8 cellular contexts compared by ENCODE assay signal in genomic region chr19:47729468-47729798, GRCh38. TPM values are rescaled to one million over a fixed set of nuclear protein-coding genes. Genes with fewer than 3 reads are reported as not detected.
DNase-seq lines count a peak whose midpoint lies in the region; ATAC-seq and TF ChIP-seq lines count a peak whose summit lies in the region.

No MANE protein-coding gene starts in this region.

- H2BK15ac ChIP-seq in IMR-90 (ENCODE audit: low read depth, low read length), result peak overlapping the region; percentile 41; the same call in 1 of the 3 replicates

- H2AK9ac ChIP-seq in IMR-90 (replicated peaks; ENCODE audit: low read depth, low read length, poor library complexity), result peak overlapping the region; percentile 91

- peak overlapping the region; percentile 97 for H3K23ac ChIP-seq in IMR-90 (ENCODE audit: low read depth, low read length)

- H2BK5ac ChIP-seq in IMR-90 (ENCODE audit: low read depth, low read length, poor library complexity, severe bottlenecking), result peak overlapping the region; percentile 90

- TF ChIP-seq POLR2A in IMR-90 (IDR thresholded peaks at IDR 0.05; ENCODE audit: low read depth, low read length), result no peak

- H4K8ac ChIP-seq in IMR-90 (ENCODE audit: low read depth in 2 of 2, low read length in 2 of 2), result peak overlapping the region; percentile 7 to 84; a peak in 3 of 4 replicates

- H3K4me3 ChIP-seq in IMR-90 (ENCODE audit: insufficient read depth, low read depth, low read length), result no peak overlapping the region
- no peak overlapping the region for H3K4me3 ChIP-seq in brain microvascular endothelial cell (ENCODE audit: low read depth, low read length)
- no peak overlapping the region for H3K4me3 ChIP-seq in kidney epithelial cell (ENCODE audit: low read depth, low read length)
- H3K4me3 ChIP-seq in stomach smooth muscle (ENCODE audit: low read length in 2 of 2), result peak overlapping the region; percentile 35 to 40

- peak overlapping the region; percentile 32 for H4K5ac ChIP-seq in IMR-90 (ENCODE audit: low read depth, low read length)

- H3K9me3 ChIP-seq in IMR-90 (ENCODE audit: control insufficient read depth, insufficient read depth, low read length), result no peaks in the 10 kb centered on the region
- no peaks in the 10 kb centered on the region for H3K9me3 ChIP-seq in stomach smooth muscle (ENCODE audit: control insufficient read depth in 2 of 2, low read length in 2 of 2)

- 43% methylated on average over 3 of the region's 9 CpGs; no CpG with 5 or more reads in 1 of the 2 experiments for WGBS in IMR-90 (ENCODE audit: extremely low coverage in 2 of 2, insufficient read length in 1 of 2), 2 experiments

- CTCF ChIA-PET in IMR-90 (lab: Yijun Ruan, JAX), result no interaction called here

- H3K56ac ChIP-seq in IMR-90 (ENCODE audit: extremely low read depth, insufficient read depth, low read length), result peak overlapping the region; percentile 72

- TF ChIP-seq RAD21 in IMR-90 (IDR thresholded peaks at IDR 0.05; ENCODE audit: low read length), result no peak

- no TSS peak for BruUV-seq in IMR-90 (replicated peaks; lab: Mats Ljungman, UMichigan)

- in situ Hi-C loops in IMR-90 (cut with MboI; ENCODE audit: low sequenced_read_pairs) (no loop called here), brain microvascular endothelial cell (cut with HindIII; ENCODE audit: low pct_ligation_motif_present, low sequenced_read_pairs) (no loop called here)

- H3K27ac ChIP-seq in IMR-90 (ENCODE audit: insufficient read depth, low read length) (peak overlapping the region; percentile 60), brain microvascular endothelial cell (peak overlapping the region; percentile 22), stomach smooth muscle (ENCODE audit: low read length) (peak overlapping the region; percentile 85)

- no peak for TF ChIP-seq CTCF in IMR-90 (conservative IDR thresholded peaks at IDR 0.05; ENCODE audit: low read depth, low read length)
- no peak for TF ChIP-seq CTCF in brain microvascular endothelial cell (IDR thresholded peaks at IDR 0.05; ENCODE audit: low read depth, low read length, missing control alignments)
- TF ChIP-seq CTCF in kidney epithelial cell (IDR thresholded peaks at IDR 0.05; ENCODE audit: insufficient read depth, low read length, poor library complexity, severe bottlenecking), result no peak

- H3K14ac ChIP-seq in IMR-90 (replicated peaks; ENCODE audit: low read depth, low read length), result peak overlapping the region; percentile 87

- ATAC-seq in IMR-90 (ENCODE audit: low read depth) (peak; percentile 76), HG03175 (IDR thresholded peaks at IDR 0.05; ENCODE audit: unreplicated experiment) (no peak), GM21619 (IDR thresholded peaks at IDR 0.05; ENCODE audit: unreplicated experiment) (no peak)

- peak overlapping the region; percentile 91 for H3K4ac ChIP-seq in IMR-90 (ENCODE audit: low read depth, low read length)

- peak overlapping the region; percentile 44 for H3K18ac ChIP-seq in IMR-90 (ENCODE audit: low read depth, low read length)

- H3K36me3 ChIP-seq in IMR-90 (ENCODE audit: control insufficient read depth, insufficient read depth, low read length) (peaks cover 73% of the 10 kb centered on the region), brain microvascular endothelial cell (replicated peaks) (peaks cover 62% of the 10 kb centered on the region), kidney epithelial cell (ENCODE audit: control insufficient read depth, insufficient read depth, low read length) (peaks cover under 1% of the 10 kb centered on the region), stomach smooth muscle (ENCODE audit: control insufficient read depth in 2 of 2, insufficient read depth in 2 of 2, low read length in 2 of 2) (peaks cover 30 to 34% of the 10 kb centered on the region in 2 donors)

- peaks cover 34 to 76% of the 10 kb centered on the region in 2 experiments for H3K79me1 ChIP-seq in IMR-90 (ENCODE audit: low read depth in 1 of 2, low read length in 2 of 2)

- H3K9ac ChIP-seq in IMR-90 (ENCODE audit: low read depth, low read length) (peak overlapping the region; percentile 8; the same call in 1 of the 2 replicates), stomach smooth muscle (ENCODE audit: low read length in 2 of 2) (peak overlapping the region; percentile 21 to 53)

- DNase-seq in AG08395 (ENCODE audit: low spot score) (peak; percentile 82), IMR-90 (peak; percentile 85), brain microvascular endothelial cell (no peak), kidney epithelial cell (ENCODE audit: low read depth) (peak; percentile 79), retina (no peak)

- POLR2A ChIA-PET in IMR-90 (lab: Charles Lee; ENCODE audit: unreplicated experiment), result interaction anchor here (0.5 kb wide), 2 partner anchors 11 to 181 kb away, joined by 3 to 4 read pairs; no protein-coding TSS in a partner anchor

- peak overlapping the region; percentile 91 for H4K91ac ChIP-seq in IMR-90 (ENCODE audit: insufficient read depth, low read depth, low read length)

- H4K20me1 ChIP-seq in IMR-90 (ENCODE audit: insufficient read depth, low read length), result peaks cover 55% of the 10 kb centered on the region

- dilution Hi-C loops in IMR-90 (cut with HindIII; ENCODE audit: low sequenced_read_pairs, unreplicated experiment), result no loop called here

- intact Hi-C loops in IMR-90 (cut with micrococcal nuclease), result no loop called here

- H2BK120ac ChIP-seq in IMR-90 (ENCODE audit: low read depth, low read length), result peak overlapping the region; percentile 81

- peak overlapping the region; percentile 99 for H2AK5ac ChIP-seq in IMR-90 (ENCODE audit: low read depth, low read length)

- peaks cover 32% of the 10 kb centered on the region for H3K9me1 ChIP-seq in IMR-90 (ENCODE audit: insufficient read depth, low read length)

- peak overlapping the region; percentile 58 for H2BK20ac ChIP-seq in IMR-90 (ENCODE audit: low read depth, low read length)

- peaks cover 19% of the 10 kb centered on the region for H3K4me1 ChIP-seq in IMR-90 (ENCODE audit: control insufficient read depth, insufficient read depth, low read length)
- peaks cover 30% of the 10 kb centered on the region for H3K4me1 ChIP-seq in stomach smooth muscle (ENCODE audit: control insufficient read depth, insufficient read depth, low read length)

- H2AFZ ChIP-seq in IMR-90 (replicated peaks; ENCODE audit: low read length, poor library complexity), result peak overlapping the region; percentile 71

- peak overlapping the region; percentile 11 for H3K4me2 ChIP-seq in IMR-90 (ENCODE audit: low read depth, low read length)

- H3K27me3 ChIP-seq in IMR-90 (ENCODE audit: control insufficient read depth, insufficient read depth, low read length), result no peaks in the 10 kb centered on the region
- H3K27me3 ChIP-seq in brain microvascular endothelial cell (replicated peaks), result no peaks in the 10 kb centered on the region
- no peaks in the 10 kb centered on the region for H3K27me3 ChIP-seq in kidney epithelial cell (ENCODE audit: control insufficient read depth, insufficient read depth, low read length)
- H3K27me3 ChIP-seq in stomach smooth muscle (ENCODE audit: control insufficient read depth in 1 of 2, insufficient read depth in 2 of 2, low read length in 2 of 2), result no peaks in the 10 kb centered on the region

TF ChIP-seq in IMR-90, 13 proteins besides CTCF, POLR2A, EP300 and RAD21:
- TF ChIP-seq RCOR1 (IDR thresholded peaks at IDR 0.05; ENCODE audit: insufficient replicate concordance, low read length), result no peak
- no peak for TF ChIP-seq MAFK (IDR thresholded peaks at IDR 0.05; ENCODE audit: low read depth, low read length)
- TF ChIP-seq FOS (IDR thresholded peaks at IDR 0.05; ENCODE audit: low read depth, low read length), result peak; percentile 72
- no peak for TF ChIP-seq NFE2L2 (IDR thresholded peaks at IDR 0.05; ENCODE audit: low read depth, low read length)
- no peak for TF ChIP-seq RFX5 (IDR thresholded peaks at IDR 0.05; ENCODE audit: low read depth, low read length)
- peak; percentile 100 for TF ChIP-seq MAZ (IDR thresholded peaks at IDR 0.05; ENCODE audit: borderline replicate concordance, low read depth, low read length)

RNA-seq across cellular contexts. Expression of gene NOP53, which starts 15.9 kb away (rescaled TPM):
- 57.2 and 59.5 TPM in 2 replicates for total RNA-seq in IMR-90 (2012; rRNA removed)
- 83.2 and 85.9 TPM in 2 replicates for polyA plus RNA-seq in IMR-90 (2012; rRNA removed)
- 155 and 156 TPM in 2 replicates for polyA plus RNA-seq in IMR-90 (2012; cell fraction: cytosol; rRNA removed)
- polyA plus RNA-seq in IMR-90 (2012; cell fraction: nucleus; rRNA removed; ENCODE audit: low replicate concordance), result 99.3 and 145 TPM in 2 replicates
- total RNA-seq in kidney epithelial cell, result 358 and 380 TPM in 2 replicates

RNA-seq across cellular contexts. Expression of gene EHD2, which starts 16.2 kb away (rescaled TPM):
- total RNA-seq in IMR-90 (2012; rRNA removed), result 31.9 and 35.3 TPM in 2 replicates
- polyA plus RNA-seq in IMR-90 (2012; rRNA removed), result 152 and 181 TPM in 2 replicates
- polyA plus RNA-seq in IMR-90 (2012; cell fraction: cytosol; rRNA removed), result 132 and 206 TPM in 2 replicates
- polyA plus RNA-seq in IMR-90 (2012; cell fraction: nucleus; rRNA removed; ENCODE audit: low replicate concordance), result 65.9 and 110 TPM in 2 replicates
- 32.5 and 37.4 TPM in 2 replicates for total RNA-seq in kidney epithelial cell

RNA-seq across cellular contexts. Expression of gene SELENOW, which starts 49.1 kb away (rescaled TPM):
- total RNA-seq in IMR-90 (2012; rRNA removed) (51.7 and 61.3 TPM in 2 replicates), kidney epithelial cell (166 and 233 TPM in 2 replicates)
- polyA plus RNA-seq in IMR-90 (2012; rRNA removed), result 217 and 232 TPM in 2 replicates
- polyA plus RNA-seq in IMR-90 (2012; cell fraction: cytosol; rRNA removed), result 280 and 360 TPM in 2 replicates
- 108 and 140 TPM in 2 replicates for polyA plus RNA-seq in IMR-90 (2012; cell fraction: nucleus; rRNA removed; ENCODE audit: low replicate concordance)

Comparison
In these comparisons a context has a peak if more than half of its experiments do, and no peak if none do; other contexts are left out.
1. DNase-seq: peak in AG08395 (single experiment), IMR-90 (single experiment) and kidney epithelial cell (single experiment); none in brain microvascular endothelial cell (single experiment) and retina (single experiment).
2. H3K27ac ChIP-seq: peak in every context shown above with its lines; median percentile 85 in stomach smooth muscle; 60 in IMR-90; 22 in brain microvascular endothelial cell.
3. H3K4me3 ChIP-seq: peak in stomach smooth muscle (2 of 2); none in IMR-90 (single experiment), brain microvascular endothelial cell (single experiment) and kidney epithelial cell (single experiment).